14 cellular contexts compared by ENCODE assay signal in genomic region chr14:73717247-73717646, GRCh38. TPM values are rescaled to one million over a fixed set of nuclear protein-coding genes. Genes with fewer than 3 reads are reported as not detected.
DNase-seq lines count a peak whose midpoint lies in the region; ATAC-seq and TF ChIP-seq lines count a peak whose summit lies in the region.
"Had no signal": no experiment of that assay in that cellular context is flagged by ENCODE, and none has a peak within 500 bp of the region (broad histone marks: within the 10 kb centered on the region; RNA-seq: fewer than 3 reads in every experiment).

No MANE protein-coding gene starts in this region.

- H3K9me3 ChIP-seq in right atrium auricular region (no peaks in the 10 kb centered on the region), vagina (no peaks in the 10 kb centered on the region)
- H3K9me3 ChIP-seq in naive thymus-derived CD4-positive, alpha-beta T cell (ENCODE audit: control insufficient read depth in 2 of 3, low read length in 3 of 3), result no peaks in the 10 kb centered on the region
- H3K9me3 ChIP-seq: BLaER1 treated with 17β-estradiol and CSF1 and Interleukin-3, amounts not matched to agents 10 nM and 100 nM had no signal

- POLR2A ChIA-PET in naive thymus-derived CD4-positive, alpha-beta T cell (lab: Charles Lee), result interaction anchor here (1.6 kb wide), 1 partner anchor 21 kb away, joined by 4 read pairs; no protein-coding TSS in a partner anchor

- H3K27ac ChIP-seq in right atrium auricular region (peak overlapping the region; percentile 37 to 62), vagina (peak overlapping the region; percentile 64)
- H3K27ac ChIP-seq in naive thymus-derived CD4-positive, alpha-beta T cell (ENCODE audit: low read depth, low read length), result no peak overlapping the region
- H3K27ac ChIP-seq: BLaER1 treated with 17β-estradiol and CSF1 and Interleukin-3, amounts not matched to agents 10 nM and 100 nM had no signal

- DNase-seq in right atrium auricular region (ENCODE audit: low spot score) (no peak), cardiac septum (ENCODE audit: low spot score) (no peak), cerebellar cortex (ENCODE audit: low spot score) (peak; percentile 59), vagina (ENCODE audit: extremely low spot score in 2 of 2) (no peak), CD1c-positive myeloid dendritic cell (ENCODE audit: extremely low spot score) (no peak)
- no peak for DNase-seq in naive thymus-derived CD4-positive, alpha-beta T cell
- DNase-seq in stimulated activated CD4-positive, alpha-beta T cell treated with anti-CD3 and anti-CD28 coated beads, Interleukin-4, amount 100 ng/mL, for 24 hours, result no peak
- DNase-seq: activated CD4-positive, alpha-beta T cell treated with anti-CD3 and anti-CD28 coated beads, Interleukin-2, amount 10 ng/mL, durations not matched to agents 7 days and 5 days; activated naive CD8-positive, alpha-beta T cell treated with anti-CD3 and anti-CD28 coated beads, Interleukin-2, amount 10 ng/mL, durations not matched to agents 7 days and 5 days; erythroblast; kidney glomerular epithelial cell; NCI-H2081 treated with DMSO at 0.1 percent for 48 hours had no signal

- no peak for ATAC-seq in naive thymus-derived CD4-positive, alpha-beta T cell
- ATAC-seq in GM19395 (IDR thresholded peaks at IDR 0.05; ENCODE audit: unreplicated experiment), result no peak

- no peak for TF ChIP-seq POLR2A in vagina (IDR thresholded peaks at IDR 0.05)

- intact Hi-C loops in cardiac septum (cut with DNase I) (no loop called here), vagina (cut with DNase I) (loop anchor here (10.0 kb wide), 1 partner anchor 72 kb away; the partner anchor contains the start of gene DNAL1)
- intact Hi-C loops in naive thymus-derived CD4-positive, alpha-beta T cell (cut with micrococcal nuclease), result loop anchor here (10.0 kb wide), 3 partner anchors 152 to 662 kb away; partner anchors contain the start of genes ACOT2 (in 1 of the 2), RBM25 (in 1 of the 2) and RIOX1 (in 1 of the 2)

- H3K36me3 Mint-ChIP-seq in naive thymus-derived CD4-positive, alpha-beta T cell, result peaks cover 6 to 26% (median 12%) of the 10 kb centered on the region in 5 donors

- H3K4me1 Mint-ChIP-seq in naive thymus-derived CD4-positive, alpha-beta T cell, result peaks cover 7 to 29% (median 15%) of the 10 kb centered on the region in 7 donors

- H3K27me3 ChIP-seq in right atrium auricular region (no peaks in the 10 kb centered on the region), vagina (no peaks in the 10 kb centered on the region)
- H3K27me3 ChIP-seq in naive thymus-derived CD4-positive, alpha-beta T cell (ENCODE audit: control insufficient read depth in 2 of 2, insufficient read depth in 2 of 2, low read length in 2 of 2), result no peaks in the 10 kb centered on the region

- H3K4me3 Mint-ChIP-seq in naive thymus-derived CD4-positive, alpha-beta T cell, result no peak overlapping the region
- H3K4me3 Mint-ChIP-seq: activated CD4-positive, alpha-beta T cell treated with anti-CD3 and anti-CD28 coated beads, Interleukin-2, amount 10 ng/mL, durations not matched to agents 7 days and 5 days; activated naive CD8-positive, alpha-beta T cell treated with anti-CD3 and anti-CD28 coated beads, Interleukin-2, amount 10 ng/mL, durations not matched to agents 7 days and 5 days had no signal

- H3K27me3 Mint-ChIP-seq in naive thymus-derived CD4-positive, alpha-beta T cell, result no peaks in the 10 kb centered on the region
- H3K27me3 Mint-ChIP-seq: activated CD4-positive, alpha-beta T cell treated with anti-CD3 and anti-CD28 coated beads, Interleukin-2, amount 10 ng/mL, durations not matched to agents 7 days and 5 days; activated naive CD8-positive, alpha-beta T cell treated with anti-CD3 and anti-CD28 coated beads, Interleukin-2, amount 10 ng/mL, durations not matched to agents 7 days and 5 days had no signal

- peak overlapping the region in 7 of 9 donors; percentile 33 to 57 (median 43) for H3K27ac Mint-ChIP-seq in naive thymus-derived CD4-positive, alpha-beta T cell
- H3K27ac Mint-ChIP-seq: activated CD4-positive, alpha-beta T cell treated with anti-CD3 and anti-CD28 coated beads, Interleukin-2, amount 10 ng/mL, durations not matched to agents 7 days and 5 days; activated naive CD8-positive, alpha-beta T cell treated with anti-CD3 and anti-CD28 coated beads, Interleukin-2, amount 10 ng/mL, durations not matched to agents 7 days and 5 days had no signal

- TF ChIP-seq CTCF in right atrium auricular region (IDR thresholded peaks at IDR 0.05) (no peak), vagina (IDR thresholded peaks at IDR 0.05) (no peak)

- H3K9me3 Mint-ChIP-seq in naive thymus-derived CD4-positive, alpha-beta T cell, result no peaks in the 10 kb centered on the region
- H3K9me3 Mint-ChIP-seq: activated CD4-positive, alpha-beta T cell treated with anti-CD3 and anti-CD28 coated beads, Interleukin-2, amount 10 ng/mL, durations not matched to agents 7 days and 5 days; activated naive CD8-positive, alpha-beta T cell treated with anti-CD3 and anti-CD28 coated beads, Interleukin-2, amount 10 ng/mL, durations not matched to agents 7 days and 5 days had no signal

- peaks cover 0 to 41% of the 10 kb centered on the region in 2 donors for H3K4me1 ChIP-seq in right atrium auricular region
- H3K4me1 ChIP-seq in naive thymus-derived CD4-positive, alpha-beta T cell (ENCODE audit: control insufficient read depth in 2 of 2, insufficient read depth in 2 of 2, low read length in 2 of 2), result peaks cover 3 to 4% of the 10 kb centered on the region in 2 donors
- H3K4me1 ChIP-seq in vagina, result peaks cover 30% of the 10 kb centered on the region

- H3K4me3 ChIP-seq in right atrium auricular region, result no peak overlapping the region
- no peak overlapping the region for H3K4me3 ChIP-seq in naive thymus-derived CD4-positive, alpha-beta T cell (ENCODE audit: low read length)
- H3K4me3 ChIP-seq in vagina, result no peak overlapping the region
- H3K4me3 ChIP-seq: BLaER1 treated with 17β-estradiol and CSF1 and Interleukin-3, amounts not matched to agents 10 nM and 100 nM had no signal

- CTCF ChIA-PET in naive thymus-derived CD4-positive, alpha-beta T cell (lab: Charles Lee), result interaction anchor here (0.5 to 0.6 kb wide), 2 partner anchors 110 to 1047 kb away, joined by 3 read pairs; no protein-coding TSS in a partner anchor

- H3K36me3 ChIP-seq in right atrium auricular region (peaks cover 55% of the 10 kb centered on the region), vagina (peaks cover 0 to 39% of the 10 kb centered on the region in 2 donors)
- H3K36me3 ChIP-seq in naive thymus-derived CD4-positive, alpha-beta T cell (ENCODE audit: control insufficient read depth in 2 of 3, insufficient read depth in 3 of 3, low read length in 3 of 3), result peaks cover 7 to 61% (median 16%) of the 10 kb centered on the region in 3 experiments

RNA-seq across cellular contexts. Expression of gene PNMA1, which starts 3.1 kb away (rescaled TPM):
- 10 to 100 TPM; 17.1 to 18.3 TPM for total RNA-seq in right atrium auricular region
- 45.9 TPM for total RNA-seq in cardiac septum
- 10 to 100 TPM; 21.6 to 40.4 (median 37.1) TPM for total RNA-seq in naive thymus-derived CD4-positive, alpha-beta T cell
- 10 to 100 TPM; 43.5 to 44.0 TPM for polyA plus RNA-seq in naive thymus-derived CD4-positive, alpha-beta T cell
- 35.4 TPM for total RNA-seq in vagina
